In genomic region chr7:70459546-70459945, GRCh38 we compare ENCODE assay signal across 23 cellular contexts.
DNase-seq lines count a peak whose midpoint lies in the region; ATAC-seq and TF ChIP-seq lines count a peak whose summit lies in the region.
"Had no signal": no experiment of that assay in that cellular context is flagged by ENCODE, and none has a peak within 500 bp of the region (broad histone marks: within the 10 kb centered on the region; RNA-seq: fewer than 3 reads in every experiment).

No MANE protein-coding gene starts in this region.

- peaks cover 0 to 5% (median 0%) of the 10 kb centered on the region in 11 experiments; a peak in 4 of 22 replicates for H3K36me3 ChIP-seq in BLaER1 treated with 17β-estradiol and CSF1 and Interleukin-3, amounts not matched to agents 10 nM and 100 nM
- no peaks in the 10 kb centered on the region for H3K36me3 ChIP-seq in hepatocyte (replicated peaks; ENCODE audit: insufficient read depth, low read depth)
- H3K36me3 ChIP-seq: HAP-1, Peyer's patch, SJCRH30 had no signal

- no peak overlapping the region for H2AFZ ChIP-seq in hepatocyte

- H3K9me3 ChIP-seq in BLaER1 treated with 17β-estradiol and CSF1 and Interleukin-3, amounts not matched to agents 10 nM and 100 nM (replicated peaks in 1 of 11), result no peaks in the 10 kb centered on the region
- H3K9me3 ChIP-seq in hepatocyte (ENCODE audit: low read depth), result no peaks in the 10 kb centered on the region
- H3K9me3 ChIP-seq: HAP-1, Peyer's patch, SJCRH30 had no signal

- H3K9me3 Mint-ChIP-seq in nephron progenitor cell, result no peaks in the 10 kb centered on the region
- H3K9me3 Mint-ChIP-seq: CD8-positive, alpha-beta T cell had no signal

- H3K9ac ChIP-seq in BLaER1 treated with 17β-estradiol and CSF1 and Interleukin-3, amounts not matched to agents 10 nM and 100 nM, result no peak overlapping the region

- peaks cover 0 to 3% (median 0%) of the 10 kb centered on the region in 11 experiments; a peak in 2 of 22 replicates for H4K20me1 ChIP-seq in BLaER1 treated with 17β-estradiol and CSF1 and Interleukin-3, amounts not matched to agents 10 nM and 100 nM
- no peaks in the 10 kb centered on the region for H4K20me1 ChIP-seq in hepatocyte (ENCODE audit: insufficient read depth, poor library complexity, severe bottlenecking)

- WGBS in hepatocyte (ENCODE audit: low lambda C conversion rate, missing lambda C conversion rate), result 81% methylated on average over 1 of the region's 1 CpG

- H3K4me1 ChIP-seq in BLaER1 treated with 17β-estradiol and CSF1 and Interleukin-3, amounts not matched to agents 10 nM and 100 nM, result peaks cover 24 to 65% (median 54%) of the 10 kb centered on the region in 10 experiments
- H3K4me1 ChIP-seq in hepatocyte (ENCODE audit: insufficient read depth), result peaks cover 38% of the 10 kb centered on the region

- H3K4me3 ChIP-seq in BLaER1 treated with 17β-estradiol and CSF1 and Interleukin-3, amounts not matched to agents 10 nM and 100 nM, result no peak overlapping the region
- H3K4me3 ChIP-seq in hepatocyte, result no peak overlapping the region
- H3K4me3 ChIP-seq: HAP-1, Peyer's patch, SJCRH30 had no signal

- no peaks in the 10 kb centered on the region for H3K36me3 Mint-ChIP-seq in nephron progenitor cell (ENCODE audit: low read depth)
- H3K36me3 Mint-ChIP-seq: CD8-positive, alpha-beta T cell had no signal

- H3K27me3 Mint-ChIP-seq in nephron progenitor cell (ENCODE audit: low read depth, poor library complexity), result peaks cover 7% of the 10 kb centered on the region

- ATAC-seq in HG02884 (IDR thresholded peaks at IDR 0.05; ENCODE audit: unreplicated experiment), result no peak
- ATAC-seq: CD8-positive, alpha-beta T cell had no signal

- H3K79me2 ChIP-seq in hepatocyte, result no peaks in the 10 kb centered on the region

- no peak overlapping the region for H3K4me3 Mint-ChIP-seq in nephron progenitor cell
- H3K4me3 Mint-ChIP-seq: CD8-positive, alpha-beta T cell; HFFc6 had no signal

- H3K9me2 ChIP-seq in hepatocyte (replicated peaks; ENCODE audit: insufficient read depth), result no peaks in the 10 kb centered on the region

- peaks cover 54% of the 10 kb centered on the region for H3K4me1 Mint-ChIP-seq in nephron progenitor cell

- peak overlapping the region; percentile 29 for H3K27ac Mint-ChIP-seq in nephron progenitor cell
- H3K27ac Mint-ChIP-seq: CD8-positive, alpha-beta T cell; HFFc6 had no signal

- peak; percentile 44 for DNase-seq in LoVo (ENCODE audit: low spot score)
- no peak for DNase-seq in hepatocyte (ENCODE audit: low spot score)
- no peak for DNase-seq in nephron progenitor cell
- DNase-seq in NCI-H748 (lab: John Stamatoyannopoulos, UW; ENCODE audit: unreplicated experiment), result no peak
- no peak for DNase-seq in DMS53 (lab: John Stamatoyannopoulos, UW)
- no peak for DNase-seq in NCI-H1930 (lab: John Stamatoyannopoulos, UW)
- DNase-seq: Calu3; CD8-positive, alpha-beta T cell; GOT3; HFFc6; IMR-90; KG1; MM.1S; NCI-H2029 treated with DMSO at 0.1 percent for 48 hours; NCI-H446 treated with DMSO at 0.1 percent for 48 hours; NCI-H526; OCI-M1; Peyer's patch; SJCRH30 had no signal

- TF ChIP-seq CTCF in hepatocyte (IDR thresholded peaks at IDR 0.05; ENCODE audit: poor library complexity) (no peak), nephron progenitor cell (IDR thresholded peaks at IDR 0.05) (no peak)

- H3K4me2 ChIP-seq in BLaER1 treated with 17β-estradiol and CSF1 and Interleukin-3, amounts not matched to agents 10 nM and 100 nM, result peak overlapping the region in 8 of 11 experiments; percentile 8 to 93 (median 86); a peak in 13 of 22 replicates
- H3K4me2 ChIP-seq in hepatocyte, result no peak overlapping the region

- H3K27ac ChIP-seq in BLaER1 treated with 17β-estradiol and CSF1 and Interleukin-3, amounts not matched to agents 10 nM and 100 nM, result no peak overlapping the region
- H3K27ac ChIP-seq in hepatocyte, result peak overlapping the region; percentile 8
- H3K27ac ChIP-seq: C4-2B, Peyer's patch, SJCRH30 had no signal

- no peaks in the 10 kb centered on the region for H3K27me3 ChIP-seq in BLaER1 treated with 17β-estradiol and CSF1 and Interleukin-3, amounts not matched to agents 10 nM and 100 nM
- H3K27me3 ChIP-seq in hepatocyte, result no peaks in the 10 kb centered on the region
- H3K27me3 ChIP-seq: Peyer's patch, SJCRH30 had no signal
